ENCODE assay signal across 8 cellular contexts in the genomic region with DNA sequence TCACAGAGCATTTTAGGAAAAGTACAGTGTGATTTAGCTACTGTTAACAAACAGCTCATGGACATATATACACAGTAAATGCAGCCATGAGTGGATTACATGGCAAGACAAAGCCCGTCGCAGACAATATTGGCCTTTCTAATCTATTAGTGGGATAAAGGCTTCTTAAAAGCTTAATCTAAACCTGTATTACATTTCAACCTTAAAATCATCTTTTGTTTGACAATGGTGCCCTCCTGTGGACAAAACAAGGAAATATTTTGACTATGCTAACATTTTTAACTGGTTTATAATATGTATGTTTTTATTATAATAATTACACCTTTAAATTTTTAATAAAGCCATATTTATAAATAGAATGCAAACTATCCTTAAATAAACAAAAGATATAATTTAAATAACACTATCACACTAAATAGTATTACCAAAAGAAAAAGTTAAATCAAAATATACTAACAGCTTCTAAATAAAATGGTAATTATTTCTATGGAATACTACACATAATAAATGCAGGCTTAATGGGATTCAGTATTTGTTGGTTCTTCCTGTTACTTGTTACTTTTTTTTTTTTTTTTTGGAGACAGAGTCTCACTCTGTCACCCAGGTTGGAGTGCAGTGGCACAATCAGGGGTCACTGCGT. TPM values are rescaled to one million over a fixed set of nuclear protein-coding genes. Genes with fewer than 3 reads are reported as not detected.
DNase-seq lines count a peak whose midpoint lies in the region; ATAC-seq, FAIRE-seq and TF ChIP-seq lines count a peak whose summit lies in the region.

No MANE protein-coding gene starts in this region.

- peaks cover 20% of the 10 kb centered on the region for H3K27me3 Mint-ChIP-seq in Caco-2 (ENCODE audit: insufficient read depth, unreplicated experiment)

- ATAC-seq in aorta (ENCODE audit: low FRiP score) (no peak), HG03280 (IDR thresholded peaks at IDR 0.05; ENCODE audit: unreplicated experiment) (no peak), GM21717 (IDR thresholded peaks at IDR 0.05; ENCODE audit: unreplicated experiment) (no peak)

- no peaks in the 10 kb centered on the region for H3K4me1 ChIP-seq in Caco-2
- no peaks in the 10 kb centered on the region for H3K4me1 ChIP-seq in aorta (ENCODE audit: control insufficient read depth in 1 of 2, insufficient read depth in 2 of 2, low read length in 2 of 2)

- no peaks in the 10 kb centered on the region for H3K9me3 Mint-ChIP-seq in Caco-2 (ENCODE audit: unreplicated experiment)

- FAIRE-seq in islet of Langerhans (lab: Jason Lieb, UNC) = peak; percentile 100

- H3K27me3 ChIP-seq in Caco-2 (replicated peaks; ENCODE audit: control insufficient read depth, insufficient read depth, low read length) (no peaks in the 10 kb centered on the region), WERI-Rb-1 (ENCODE audit: insufficient read depth, low read depth, severe bottlenecking) (no peaks in the 10 kb centered on the region), aorta (ENCODE audit: control insufficient read depth in 1 of 2, insufficient read depth in 2 of 2, low read length in 1 of 2) (no peaks in the 10 kb centered on the region)

- intact Hi-C loops in Caco-2 (cut with micrococcal nuclease; ENCODE audit: unreplicated experiment) (loop anchor here (1.0 to 10.0 kb wide), 4 partner anchors 62 to 1959 kb away; no protein-coding TSS in a partner anchor), aorta (cut with DNase I) (loop anchor here (5.0 to 10.0 kb wide), 3 partner anchors 1781 to 1921 kb away; no protein-coding TSS in a partner anchor)

- H3K4me3 Mint-ChIP-seq in Caco-2 (ENCODE audit: unreplicated experiment) = no peak overlapping the region

- DNase-seq in Caco-2 (peak in 1 of 2 experiments; percentile 10), HT1080 (ENCODE audit: low read depth) (peak; percentile 8), WERI-Rb-1 (peak; percentile 63), aorta (no peak), GOT3 (lab: John Stamatoyannopoulos, UW) (no peak)

- no peak overlapping the region for H3K27ac Mint-ChIP-seq in Caco-2 (ENCODE audit: unreplicated experiment)

- peak overlapping the region; percentile 28 for H3K27ac ChIP-seq in WERI-Rb-1
- no peak overlapping the region for H3K27ac ChIP-seq in aorta (ENCODE audit: low read depth in 1 of 2, low read length in 2 of 2)

- TF ChIP-seq CTCF in Caco-2 (IDR thresholded peaks at IDR 0.05; ENCODE audit: insufficient read depth in 1 of 2, low read depth in 1 of 2, low read length in 1 of 2, severe bottlenecking in 1 of 2, unreplicated experiment in 1 of 2) (peak; percentile 23 to 35), WERI-Rb-1 (IDR thresholded peaks at IDR 0.05; ENCODE audit: low read depth, low read length) (no peak)

- H3K9me3 ChIP-seq in Caco-2 (no peaks in the 10 kb centered on the region), WERI-Rb-1 (ENCODE audit: severe bottlenecking) (no peaks in the 10 kb centered on the region), aorta (ENCODE audit: control insufficient read depth, low read length) (no peaks in the 10 kb centered on the region)

- CTCF ChIA-PET in Caco-2 (lab: Charles Lee) = interaction anchor here (0.5 to 1.2 kb wide), 4 partner anchors 9 to 1780 kb away, joined by 3 to 5 read pairs (median 4); no protein-coding TSS in a partner anchor

- BruUV-seq in Caco-2 (replicated peaks; lab: Mats Ljungman, UMichigan) = no TSS peak

- H3K36me3 ChIP-seq in Caco-2 (ENCODE audit: control insufficient read depth, insufficient read depth, low read length) (no peaks in the 10 kb centered on the region), WERI-Rb-1 (no peaks in the 10 kb centered on the region), aorta (ENCODE audit: control insufficient read depth in 1 of 2, insufficient read depth in 2 of 2, low read length in 1 of 2) (no peaks in the 10 kb centered on the region)

- POLR2A ChIA-PET in Caco-2 (lab: Charles Lee) = no interaction called here

- H3K36me3 Mint-ChIP-seq in Caco-2 (ENCODE audit: insufficient read depth, unreplicated experiment) = no peaks in the 10 kb centered on the region

- H3K4me3 ChIP-seq in Caco-2 (ENCODE audit: low read depth, low read length) (no peak overlapping the region), WERI-Rb-1 (ENCODE audit: low read depth, low read length) (no peak overlapping the region), aorta (ENCODE audit: low read length in 2 of 2) (no peak overlapping the region)

- 32 to 38% methylated on average over 3 of the region's 3 CpGs for WGBS in aorta, 2 donors

- no peaks in the 10 kb centered on the region for H3K4me1 Mint-ChIP-seq in Caco-2 (ENCODE audit: low read depth, unreplicated experiment)

RNA-seq across cellular contexts. Expression of a gene that starts 38.6 kb away (rescaled TPM):
- not detected in 2 replicates for total RNA-seq in Caco-2 (2022)
- total RNA-seq in HT1080 (2014; rRNA removed; shearing (Covaris generic)) = not detected in 2 replicates
- not detected in 2 replicates for polyA plus RNA-seq in HT1080 (2015; cell fraction: cytosol; rRNA removed)
- not detected in 2 replicates for polyA plus RNA-seq in HT1080 (2015; cell fraction: nucleus; rRNA removed)
- not detected for total RNA-seq in aorta
- polyA plus RNA-seq in aorta = not detected

Comparison
In these comparisons a context has a peak if more than half of its experiments do, and no peak if none do; other contexts are left out.
1. DNase-seq: peak in HT1080 (single experiment) and WERI-Rb-1 (single experiment); none in aorta (0 of 2) and GOT3 (single experiment).